1 cellular context compared by ENCODE assay signal in the genomic region with DNA sequence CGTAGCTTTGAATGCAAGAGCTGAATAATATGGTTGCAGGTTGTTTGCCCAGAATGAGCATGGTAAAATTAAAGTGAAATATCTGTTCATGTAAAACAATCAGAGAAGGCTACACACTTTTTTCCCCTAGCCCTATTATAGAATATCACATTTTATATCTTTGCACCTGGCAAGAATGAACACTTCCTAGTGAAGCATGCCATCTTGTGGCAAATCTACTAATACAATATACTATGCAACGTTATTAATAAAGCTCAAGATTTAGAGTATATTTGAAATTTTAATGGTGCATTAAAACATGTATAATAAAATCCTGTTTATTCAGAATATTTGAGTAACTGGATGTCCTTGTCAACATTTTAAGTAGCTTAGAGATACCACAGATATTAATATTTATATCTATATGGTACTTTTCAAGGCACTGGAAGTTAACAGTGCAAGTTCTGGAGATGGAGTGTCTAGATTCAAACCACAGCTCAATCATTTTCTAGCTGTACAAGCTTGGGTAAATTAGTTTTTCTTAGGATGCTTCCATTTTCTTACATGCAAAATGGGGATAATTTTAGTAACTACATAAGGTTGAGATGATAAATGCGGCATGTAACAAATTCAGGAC.
TF ChIP-seq lines count a peak whose summit lies in the region.

No MANE protein-coding gene starts in this region.

TF ChIP-seq in GM23338, 12 proteins besides CTCF, POLR2A, EP300 and RAD21 (continued from another document):
- TF ChIP-seq, protein P1, sequence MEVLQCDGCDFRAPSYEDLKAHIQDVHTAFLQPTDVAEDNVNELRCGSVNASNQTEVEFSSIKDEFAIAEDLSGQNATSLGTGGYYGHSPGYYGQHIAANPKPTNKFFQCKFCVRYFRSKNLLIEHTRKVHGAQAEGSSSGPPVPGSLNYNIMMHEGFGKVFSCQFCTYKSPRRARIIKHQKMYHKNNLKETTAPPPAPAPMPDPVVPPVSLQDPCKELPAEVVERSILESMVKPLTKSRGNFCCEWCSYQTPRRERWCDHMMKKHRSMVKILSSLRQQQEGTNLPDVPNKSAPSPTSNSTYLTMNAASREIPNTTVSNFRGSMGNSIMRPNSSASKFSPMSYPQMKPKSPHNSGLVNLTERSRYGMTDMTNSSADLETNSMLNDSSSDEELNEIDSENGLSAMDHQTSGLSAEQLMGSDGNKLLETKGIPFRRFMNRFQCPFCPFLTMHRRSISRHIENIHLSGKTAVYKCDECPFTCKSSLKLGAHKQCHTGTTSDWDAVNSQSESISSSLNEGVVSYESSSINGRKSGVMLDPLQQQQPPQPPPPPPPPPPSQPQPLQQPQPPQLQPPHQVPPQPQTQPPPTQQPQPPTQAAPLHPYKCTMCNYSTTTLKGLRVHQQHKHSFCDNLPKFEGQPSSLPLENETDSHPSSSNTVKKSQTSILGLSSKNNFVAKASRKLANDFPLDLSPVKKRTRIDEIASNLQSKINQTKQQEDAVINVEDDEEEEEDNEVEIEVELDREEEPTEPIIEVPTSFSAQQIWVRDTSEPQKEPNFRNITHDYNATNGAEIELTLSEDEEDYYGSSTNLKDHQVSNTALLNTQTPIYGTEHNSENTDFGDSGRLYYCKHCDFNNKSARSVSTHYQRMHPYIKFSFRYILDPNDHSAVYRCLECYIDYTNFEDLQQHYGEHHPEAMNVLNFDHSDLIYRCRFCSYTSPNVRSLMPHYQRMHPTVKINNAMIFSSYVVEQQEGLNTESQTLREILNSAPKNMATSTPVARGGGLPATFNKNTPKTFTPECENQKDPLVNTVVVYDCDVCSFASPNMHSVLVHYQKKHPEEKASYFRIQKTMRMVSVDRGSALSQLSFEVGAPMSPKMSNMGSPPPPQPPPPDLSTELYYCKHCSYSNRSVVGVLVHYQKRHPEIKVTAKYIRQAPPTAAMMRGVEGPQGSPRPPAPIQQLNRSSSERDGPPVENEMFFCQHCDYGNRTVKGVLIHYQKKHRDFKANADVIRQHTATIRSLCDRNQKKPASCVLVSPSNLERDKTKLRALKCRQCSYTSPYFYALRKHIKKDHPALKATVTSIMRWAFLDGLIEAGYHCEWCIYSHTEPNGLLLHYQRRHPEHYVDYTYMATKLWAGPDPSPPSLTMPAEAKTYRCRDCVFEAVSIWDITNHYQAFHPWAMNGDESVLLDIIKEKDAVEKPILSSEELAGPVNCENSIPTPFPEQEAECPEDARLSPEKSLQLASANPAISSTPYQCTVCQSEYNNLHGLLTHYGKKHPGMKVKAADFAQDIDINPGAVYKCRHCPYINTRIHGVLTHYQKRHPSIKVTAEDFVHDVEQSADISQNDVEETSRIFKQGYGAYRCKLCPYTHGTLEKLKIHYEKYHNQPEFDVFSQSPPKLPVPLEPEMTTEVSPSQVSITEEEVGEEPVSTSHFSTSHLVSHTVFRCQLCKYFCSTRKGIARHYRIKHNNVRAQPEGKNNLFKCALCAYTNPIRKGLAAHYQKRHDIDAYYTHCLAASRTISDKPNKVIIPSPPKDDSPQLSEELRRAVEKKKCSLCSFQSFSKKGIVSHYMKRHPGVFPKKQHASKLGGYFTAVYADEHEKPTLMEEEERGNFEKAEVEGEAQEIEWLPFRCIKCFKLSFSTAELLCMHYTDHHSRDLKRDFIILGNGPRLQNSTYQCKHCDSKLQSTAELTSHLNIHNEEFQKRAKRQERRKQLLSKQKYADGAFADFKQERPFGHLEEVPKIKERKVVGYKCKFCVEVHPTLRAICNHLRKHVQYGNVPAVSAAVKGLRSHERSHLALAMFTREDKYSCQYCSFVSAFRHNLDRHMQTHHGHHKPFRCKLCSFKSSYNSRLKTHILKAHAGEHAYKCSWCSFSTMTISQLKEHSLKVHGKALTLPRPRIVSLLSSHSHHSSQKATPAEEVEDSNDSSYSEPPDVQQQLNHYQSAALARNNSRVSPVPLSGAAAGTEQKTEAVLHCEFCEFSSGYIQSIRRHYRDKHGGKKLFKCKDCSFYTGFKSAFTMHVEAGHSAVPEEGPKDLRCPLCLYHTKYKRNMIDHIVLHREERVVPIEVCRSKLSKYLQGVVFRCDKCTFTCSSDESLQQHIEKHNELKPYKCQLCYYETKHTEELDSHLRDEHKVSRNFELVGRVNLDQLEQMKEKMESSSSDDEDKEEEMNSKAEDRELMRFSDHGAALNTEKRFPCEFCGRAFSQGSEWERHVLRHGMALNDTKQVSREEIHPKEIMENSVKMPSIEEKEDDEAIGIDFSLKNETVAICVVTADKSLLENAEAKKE (CRISPR knock-in tag; IDR thresholded peaks at IDR 0.05): no peak
- TF ChIP-seq JUNB (IDR thresholded peaks at IDR 0.05; ENCODE audit: unreplicated experiment): no peak
- no peak for TF ChIP-seq NANOG (IDR thresholded peaks at IDR 0.05; ENCODE audit: borderline replicate concordance)
- TF ChIP-seq CREB1 (CRISPR knock-in tag; IDR thresholded peaks at IDR 0.05; ENCODE audit: low read depth): no peak
